9 cellular contexts compared by ENCODE assay signal in genomic region chr2:173264603-173265366, GRCh38.
DNase-seq lines count a peak whose midpoint lies in the region; ATAC-seq, FAIRE-seq and TF ChIP-seq lines count a peak whose summit lies in the region.
"Had no signal": no experiment of that assay in that cellular context is flagged by ENCODE, and none has a peak within 500 bp of the region (broad histone marks: within the 10 kb centered on the region; RNA-seq: fewer than 3 reads in every experiment).

No MANE protein-coding gene starts in this region.

- peak overlapping the region; percentile 67 for H3K9ac ChIP-seq in neuronal stem cell (ENCODE audit: low read depth, low read length, poor library complexity)

- no peak overlapping the region for H2AK5ac ChIP-seq in neuronal stem cell (ENCODE audit: low read depth, low read length)

- peak overlapping the region; percentile 64 for H2AFZ ChIP-seq in neuronal stem cell (ENCODE audit: low read length)

- ATAC-seq in HG03457 (IDR thresholded peaks at IDR 0.05; ENCODE audit: unreplicated experiment) = peak; percentile 89
- ATAC-seq in activated T-cell treated with anti-CD3 and anti-CD28 coated beads, Interleukin-2, amount 50 U/mL, for 72 hours (replicated peaks in 1 of 2) = peak; percentile 93 to 98

- no peak overlapping the region for H2BK12ac ChIP-seq in neuronal stem cell (ENCODE audit: low read length)

- H3K36me3 ChIP-seq in neuronal stem cell (replicated peaks in 1 of 2; ENCODE audit: control insufficient read depth in 2 of 2, insufficient read depth in 2 of 2, low read length in 2 of 2) = peaks cover 0 to 20% of the 10 kb centered on the region in 2 donors

- H3K4me1 ChIP-seq in neuronal stem cell (ENCODE audit: control insufficient read depth in 2 of 2, insufficient read depth in 1 of 2, low read depth in 1 of 2, low read length in 2 of 2) = peaks cover 3 to 9% of the 10 kb centered on the region in 2 donors

- H3K79me1 ChIP-seq in neuronal stem cell (ENCODE audit: low read depth, low read length) = no peaks in the 10 kb centered on the region

- peak overlapping the region; percentile 11 for H3K18ac ChIP-seq in neuronal stem cell (ENCODE audit: low read length)

- H4K8ac ChIP-seq in neuronal stem cell (ENCODE audit: low read depth, low read length) = no peak overlapping the region

- TF ChIP-seq CTCF in GM12865 (IDR thresholded peaks at IDR 0.05; ENCODE audit: insufficient read depth, low read depth, low read length, missing control alignments) (no peak), GM20000 (IDR thresholded peaks at IDR 0.05; ENCODE audit: extremely low read depth, missing control alignments) (no peak)

- H3K36me3 Mint-ChIP-seq in activated T-cell treated with anti-CD3 and anti-CD28 coated beads, Interleukin-2, amount 50 U/mL, for 72 hours (ENCODE audit: insufficient read depth in 2 of 2) = peaks cover 0 to 1% of the 10 kb centered on the region in 2 donors

- H3K23ac ChIP-seq in neuronal stem cell (ENCODE audit: low read depth, low read length, poor library complexity) = no peak overlapping the region

- H3K27me3 Mint-ChIP-seq in activated T-cell treated with anti-CD3 and anti-CD28 coated beads, Interleukin-2, amount 50 U/mL, for 72 hours (ENCODE audit: low read depth) = no peaks in the 10 kb centered on the region

- H3K4me3 Mint-ChIP-seq in activated T-cell treated with anti-CD3 and anti-CD28 coated beads, Interleukin-2, amount 50 U/mL, for 72 hours = peak overlapping the region; percentile 49 to 56

- peaks cover 0 to 3% of the 10 kb centered on the region in 2 donors for H3K9me3 ChIP-seq in neuronal stem cell (replicated peaks in 1 of 2; ENCODE audit: control insufficient read depth in 2 of 2, insufficient read depth in 1 of 2, low read depth in 1 of 2, low read length in 2 of 2)

- H3K4me3 ChIP-seq in GM12865 (ENCODE audit: low read depth, low read length) (no peak overlapping the region), neuronal stem cell (ENCODE audit: low read length in 2 of 2) (no peak overlapping the region)

- peaks cover 13% of the 10 kb centered on the region for H3K4me1 Mint-ChIP-seq in activated T-cell treated with anti-CD3 and anti-CD28 coated beads, Interleukin-2, amount 50 U/mL, for 72 hours (ENCODE audit: low read depth)

- no peak for FAIRE-seq in H54 (lab: Jason Lieb, UNC)
- FAIRE-seq: bronchial epithelial cell had no signal

- no peak overlapping the region for H3K4me2 ChIP-seq in neuronal stem cell (ENCODE audit: insufficient read depth, low read length, poor library complexity, severe bottlenecking)

- H3K14ac ChIP-seq in neuronal stem cell (ENCODE audit: low read length) = no peak overlapping the region

- no peaks in the 10 kb centered on the region for H3K27me3 ChIP-seq in neuronal stem cell (ENCODE audit: control insufficient read depth in 3 of 3, insufficient read depth in 3 of 3, low read depth in 1 of 3, low read length in 3 of 3)

- TF ChIP-seq POLR2A in H54 (IDR thresholded peaks at IDR 0.05; ENCODE audit: low read depth, low read length) = no peak

- peak overlapping the region; percentile 15 for H3K27ac Mint-ChIP-seq in activated T-cell treated with anti-CD3 and anti-CD28 coated beads, Interleukin-2, amount 50 U/mL, for 72 hours

- H3K9me3 Mint-ChIP-seq in activated T-cell treated with anti-CD3 and anti-CD28 coated beads, Interleukin-2, amount 50 U/mL, for 72 hours = no peaks in the 10 kb centered on the region

- H2BK120ac ChIP-seq in neuronal stem cell (ENCODE audit: low read depth, low read length) = no peak overlapping the region

- no peak overlapping the region for H3K27ac ChIP-seq in neuronal stem cell (replicated peaks; ENCODE audit: low read length)

- no CpG with 5 or more reads among the region's 14 CpGs for WGBS in neuronal stem cell (ENCODE audit: extremely low coverage in 2 of 2, insufficient read length in 2 of 2, insufficient replicate concordance in 1 of 2), 2 donors

- no peak overlapping the region for H3K4ac ChIP-seq in neuronal stem cell (ENCODE audit: low read length)

- H2BK15ac ChIP-seq in neuronal stem cell (ENCODE audit: low read length) = no peak overlapping the region

- no peak overlapping the region for H2BK5ac ChIP-seq in neuronal stem cell (ENCODE audit: low read length)

- DNase-seq in GM12865 (ENCODE audit: low read depth) (peak; percentile 78), GM20000 (ENCODE audit: low spot score) (peak; percentile 59), neuronal stem cell (ENCODE audit: low spot score) (no peak), LoVo (ENCODE audit: low spot score) (no peak), OCI-M2 (lab: John Stamatoyannopoulos, UW; ENCODE audit: unreplicated experiment) (no peak), H54 (ENCODE audit: insufficient read length, low spot score) (no peak)
- DNase-seq in activated T-cell treated with anti-CD3 and anti-CD28 coated beads, Interleukin-2, amount 50 U/mL, for 72 hours = peak; percentile 27 to 58

- H4K91ac ChIP-seq in neuronal stem cell (ENCODE audit: low read depth, low read length, poor library complexity) = no peak overlapping the region

Comparison
In these comparisons a context has a peak if more than half of its experiments do, and no peak if none do; other contexts are left out.
1. DNase-seq: peak in GM12865 (single experiment), GM20000 (single experiment) and activated T-cell treated with anti-CD3 and anti-CD28 coated beads, Interleukin-2, amount 50 U/mL, for 72 hours (2 of 2); none in neuronal stem cell (single experiment), LoVo (single experiment), OCI-M2 (single experiment) and H54 (single experiment).